ENCODE assay signal across 1 cellular context in genomic region chr1:93374334-93375106, GRCh38.
TF ChIP-seq lines count a peak whose summit lies in the region.

No MANE protein-coding gene starts in this region.

TF ChIP-seq in HepG2, 621 proteins besides CTCF, POLR2A, EP300 and RAD21 (continued from another document):
- no peak for TF ChIP-seq ZBTB14 (CRISPR knock-in tag; IDR thresholded peaks at IDR 0.05)
- no peak for TF ChIP-seq ZNF331 (CRISPR knock-in tag; IDR thresholded peaks at IDR 0.05)
- TF ChIP-seq ZNF12 (CRISPR knock-in tag; IDR thresholded peaks at IDR 0.05): no peak
- no peak for TF ChIP-seq IKZF4 (CRISPR knock-in tag; IDR thresholded peaks at IDR 0.05; ENCODE audit: borderline replicate concordance, low read depth, not compliant biosample characterization)
- no peak for TF ChIP-seq E2F5 (CRISPR knock-in tag; conservative IDR thresholded peaks at IDR 0.05)
- no peak for TF ChIP-seq YY1 (IDR thresholded peaks at IDR 0.05; ENCODE audit: insufficient read depth, insufficient replicate concordance, low read depth, low read length)
- no peak for TF ChIP-seq ATRX (CRISPR knock-in tag; IDR thresholded peaks at IDR 0.05; ENCODE audit: borderline replicate concordance)
- TF ChIP-seq NFYC (CRISPR knock-in tag; IDR thresholded peaks at IDR 0.05): no peak
- no peak for TF ChIP-seq FOXP4 (CRISPR knock-in tag; IDR thresholded peaks at IDR 0.05)
- TF ChIP-seq RNF2 (conservative IDR thresholded peaks at IDR 0.05; ENCODE audit: low read depth): no peak
- TF ChIP-seq KDM1A (CRISPR knock-in tag; IDR thresholded peaks at IDR 0.05): no peak
- no peak for TF ChIP-seq NONO (IDR thresholded peaks at IDR 0.05)
- TF ChIP-seq NONO (CRISPR knock-in tag; conservative IDR thresholded peaks at IDR 0.05): no peak
- no peak for TF ChIP-seq MTF1 (CRISPR knock-in tag; IDR thresholded peaks at IDR 0.05)
- no peak for TF ChIP-seq ZNF605 (CRISPR knock-in tag; IDR thresholded peaks at IDR 0.05)
- no peak for TF ChIP-seq ZSCAN30 (CRISPR knock-in tag; IDR thresholded peaks at IDR 0.05)
- no peak for TF ChIP-seq ZNF143 (CRISPR knock-in tag; IDR thresholded peaks at IDR 0.05)
